In the genomic region with DNA sequence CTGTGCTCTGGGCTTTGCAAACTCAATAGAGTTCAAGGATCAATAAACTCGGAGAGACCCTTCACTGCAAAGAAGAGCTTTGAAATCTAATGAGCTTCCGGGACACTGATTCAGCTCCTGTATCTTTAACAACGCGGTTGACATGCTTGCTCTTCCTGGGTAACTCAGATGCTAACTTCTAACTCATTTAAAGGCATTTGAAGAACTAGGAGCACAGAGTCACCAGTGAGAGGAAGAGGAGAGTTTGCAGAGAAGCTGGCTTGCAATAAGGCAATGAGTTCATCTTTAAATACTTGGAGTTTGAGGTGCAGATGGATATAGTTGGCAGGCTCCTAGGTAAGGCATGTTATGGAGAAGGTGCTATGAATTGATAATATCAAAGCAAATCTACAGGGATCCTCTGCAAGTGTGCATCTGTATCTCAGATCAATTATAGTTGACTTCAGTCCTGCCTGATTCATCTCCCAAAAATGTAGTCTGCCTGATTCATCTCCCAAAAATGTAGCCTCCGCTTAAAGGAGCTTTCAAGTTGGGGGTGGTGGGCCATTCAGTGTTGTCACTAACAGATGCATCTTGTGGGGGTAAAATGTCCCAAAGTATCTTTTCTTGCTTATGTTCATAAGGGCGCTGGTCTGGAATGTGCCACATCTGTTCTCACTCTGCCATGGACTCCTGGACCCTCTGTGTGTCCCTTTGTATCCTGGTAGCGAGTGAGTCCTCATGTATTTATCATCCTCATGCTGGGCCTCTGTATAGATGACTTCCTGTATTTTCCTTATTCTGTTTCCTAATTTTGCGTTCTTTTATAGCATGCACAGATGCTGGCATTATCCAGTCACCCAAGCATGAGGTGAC, we compare ENCODE assay signal across 13 cellular contexts.
DNase-seq lines count a peak whose midpoint lies in the region; ATAC-seq and TF ChIP-seq lines count a peak whose summit lies in the region.
"Had no signal": no experiment of that assay in that cellular context is flagged by ENCODE, and none has a peak within 500 bp of the region (broad histone marks: within the 10 kb centered on the region; RNA-seq: fewer than 3 reads in every experiment).

No MANE protein-coding gene starts in this region.

- TF ChIP-seq CTCF in glutamatergic neuron (IDR thresholded peaks at IDR 0.05; ENCODE audit: partially characterized antibody, unreplicated experiment), result no peak

- no peaks in the 10 kb centered on the region for H3K9me3 Mint-ChIP-seq in activated T-helper 1 cell treated with anti-CD3 and anti-CD28 coated beads, Interleukin-12 subunit alpha, Interleukin-12 subunit beta, Interleukin-2, Interleukin-4 antibody, amounts not matched to agents 30 ng/mL and 10 ng/mL and 1 ng/mL, durations not matched to agents 14 hours and 24 hours and 36 hours
- peaks cover 7% of the 10 kb centered on the region for H3K9me3 Mint-ChIP-seq in stimulated activated memory B cell treated with anti-CD40 and anti-IgM and Interleukin-4, amounts not matched to agents 10 μg/mL and 1 μg/mL and 100 μg/mL, for 72 hours
- peaks cover 2% of the 10 kb centered on the region for H3K9me3 Mint-ChIP-seq in glutamatergic neuron (ENCODE audit: unreplicated experiment)
- H3K9me3 Mint-ChIP-seq: effector memory CD8-positive, alpha-beta T cell had no signal

- no peaks in the 10 kb centered on the region for H3K36me3 Mint-ChIP-seq in activated T-helper 1 cell treated with anti-CD3 and anti-CD28 coated beads, Interleukin-12 subunit alpha, Interleukin-12 subunit beta, Interleukin-2, Interleukin-4 antibody, amounts not matched to agents 30 ng/mL and 10 ng/mL and 1 ng/mL, durations not matched to agents 14 hours and 24 hours and 36 hours (ENCODE audit: low read depth)
- H3K36me3 Mint-ChIP-seq in stimulated activated memory B cell treated with anti-CD40 and anti-IgM and Interleukin-4, amounts not matched to agents 10 μg/mL and 1 μg/mL and 100 μg/mL, for 72 hours, result peaks cover 9% of the 10 kb centered on the region
- H3K36me3 Mint-ChIP-seq in glutamatergic neuron (ENCODE audit: unreplicated experiment), result peaks cover 9% of the 10 kb centered on the region

- peak overlapping the region; percentile 11 for H3K4me3 Mint-ChIP-seq in activated T-helper 1 cell treated with anti-CD3 and anti-CD28 coated beads, Interleukin-12 subunit alpha, Interleukin-12 subunit beta, Interleukin-2, Interleukin-4 antibody, amounts not matched to agents 30 ng/mL and 10 ng/mL and 1 ng/mL, durations not matched to agents 14 hours and 24 hours and 36 hours
- H3K4me3 Mint-ChIP-seq in stimulated activated memory B cell treated with anti-CD40 and anti-IgM and Interleukin-4, amounts not matched to agents 10 μg/mL and 1 μg/mL and 100 μg/mL, for 72 hours, result no peak overlapping the region
- no peak overlapping the region for H3K4me3 Mint-ChIP-seq in glutamatergic neuron (ENCODE audit: unreplicated experiment)
- H3K4me3 Mint-ChIP-seq: effector memory CD8-positive, alpha-beta T cell; memory B cell had no signal

- intact Hi-C loops in activated T-helper 1 cell treated with anti-CD3 and anti-CD28 coated beads, Interleukin-12 subunit alpha, Interleukin-12 subunit beta, Interleukin-2, Interleukin-4 antibody, amounts not matched to agents 30 ng/mL and 10 ng/mL and 1 ng/mL, durations not matched to agents 14 hours and 24 hours and 36 hours (cut with micrococcal nuclease), result loop anchor here (2.0 kb wide), 1 partner anchor 18 kb away; no protein-coding TSS in a partner anchor

- H3K4me1 ChIP-seq in BLaER1 treated with 17β-estradiol and CSF1 and Interleukin-3, amounts not matched to agents 10 nM and 100 nM, result peaks cover 30 to 56% (median 42%) of the 10 kb centered on the region in 10 experiments

- no peak for ATAC-seq in HG03045 (IDR thresholded peaks at IDR 0.05; ENCODE audit: unreplicated experiment)
- ATAC-seq in stimulated activated memory B cell treated with anti-CD40 and anti-IgM and Interleukin-4, amounts not matched to agents 10 μg/mL and 1 μg/mL and 100 μg/mL, for 72 hours, result no peak

- H3K27ac Mint-ChIP-seq in activated T-helper 1 cell treated with anti-CD3 and anti-CD28 coated beads, Interleukin-12 subunit alpha, Interleukin-12 subunit beta, Interleukin-2, Interleukin-4 antibody, amounts not matched to agents 30 ng/mL and 10 ng/mL and 1 ng/mL, durations not matched to agents 14 hours and 24 hours and 36 hours, result no peak overlapping the region
- no peak overlapping the region for H3K27ac Mint-ChIP-seq in stimulated activated memory B cell treated with anti-CD40 and anti-IgM and Interleukin-4, amounts not matched to agents 10 μg/mL and 1 μg/mL and 100 μg/mL, for 72 hours
- no peak overlapping the region for H3K27ac Mint-ChIP-seq in glutamatergic neuron (ENCODE audit: unreplicated experiment)
- H3K27ac Mint-ChIP-seq: effector memory CD8-positive, alpha-beta T cell; memory B cell had no signal

- H3K36me3 ChIP-seq in BLaER1 treated with 17β-estradiol and CSF1 and Interleukin-3, amounts not matched to agents 10 nM and 100 nM, result 0 out of 22 replicates have a peak, but pooled peaks cover 0 to 1% (median 0%) of the 10 kb centered on the region in 11 experiments
- H3K36me3 ChIP-seq: thoracic aorta had no signal

- no peak overlapping the region for H3K4me3 ChIP-seq in BLaER1 treated with 17β-estradiol and CSF1 and Interleukin-3, amounts not matched to agents 10 nM and 100 nM
- H3K4me3 ChIP-seq: thoracic aorta had no signal

- H3K27me3 ChIP-seq in BLaER1 treated with 17β-estradiol and CSF1 and Interleukin-3, amounts not matched to agents 10 nM and 100 nM, result no peaks in the 10 kb centered on the region

- H3K9ac ChIP-seq in BLaER1 treated with 17β-estradiol and CSF1 and Interleukin-3, amounts not matched to agents 10 nM and 100 nM, result no peak overlapping the region; a peak in 1 of 22 replicates

- H3K27me3 Mint-ChIP-seq in activated T-helper 1 cell treated with anti-CD3 and anti-CD28 coated beads, Interleukin-12 subunit alpha, Interleukin-12 subunit beta, Interleukin-2, Interleukin-4 antibody, amounts not matched to agents 30 ng/mL and 10 ng/mL and 1 ng/mL, durations not matched to agents 14 hours and 24 hours and 36 hours (ENCODE audit: insufficient read depth), result no peaks in the 10 kb centered on the region
- peaks cover 60% of the 10 kb centered on the region for H3K27me3 Mint-ChIP-seq in stimulated activated memory B cell treated with anti-CD40 and anti-IgM and Interleukin-4, amounts not matched to agents 10 μg/mL and 1 μg/mL and 100 μg/mL, for 72 hours
- peaks cover 3% of the 10 kb centered on the region for H3K27me3 Mint-ChIP-seq in glutamatergic neuron (ENCODE audit: unreplicated experiment)

- 0 out of 22 replicates have a peak, but pooled peaks cover 0 to 3% (median 0%) of the 10 kb centered on the region in 11 experiments for H4K20me1 ChIP-seq in BLaER1 treated with 17β-estradiol and CSF1 and Interleukin-3, amounts not matched to agents 10 nM and 100 nM

- peak overlapping the region; percentile 60 to 84 (median 74) for H3K4me2 ChIP-seq in BLaER1 treated with 17β-estradiol and CSF1 and Interleukin-3, amounts not matched to agents 10 nM and 100 nM

- peaks cover 7 to 12% (median 9%) of the 10 kb centered on the region in 11 experiments for H3K9me3 ChIP-seq in BLaER1 treated with 17β-estradiol and CSF1 and Interleukin-3, amounts not matched to agents 10 nM and 100 nM (replicated peaks in 1 of 11)
- H3K9me3 ChIP-seq: thoracic aorta had no signal

- DNase-seq in HS-5 (ENCODE audit: low read depth), result peak; percentile 82
- DNase-seq in activated T-helper 1 cell treated with anti-CD3 and anti-CD28 coated beads, Interleukin-12 subunit alpha, Interleukin-12 subunit beta, Interleukin-2, Interleukin-4 antibody, amounts not matched to agents 30 ng/mL and 10 ng/mL and 1 ng/mL, durations not matched to agents 14 hours and 24 hours and 36 hours (ENCODE audit: low spot score), result no peak
- DNase-seq in iris pigment epithelial cell (ENCODE audit: low read depth), result peak; percentile 84
- DNase-seq in HUDEP-2 (lab: John Stamatoyannopoulos, UW; ENCODE audit: unreplicated experiment in 76 of 76), result no peak
- no peak for DNase-seq in glutamatergic neuron
- DNase-seq: activated T-cell treated with anti-CD3 and anti-CD28 coated beads for 4 hours; effector memory CD8-positive, alpha-beta T cell; NCI-H187 treated with DMSO at 0.1 percent for 48 hours had no signal

- H3K27ac ChIP-seq in BLaER1 treated with 17β-estradiol and CSF1 and Interleukin-3, amounts not matched to agents 10 nM and 100 nM, result peak overlapping the region in 6 of 11 experiments; percentile 5 to 38 (median 16); a peak in 6 of 22 replicates
- H3K27ac ChIP-seq: thoracic aorta had no signal

- H3K4me1 Mint-ChIP-seq in activated T-helper 1 cell treated with anti-CD3 and anti-CD28 coated beads, Interleukin-12 subunit alpha, Interleukin-12 subunit beta, Interleukin-2, Interleukin-4 antibody, amounts not matched to agents 30 ng/mL and 10 ng/mL and 1 ng/mL, durations not matched to agents 14 hours and 24 hours and 36 hours (ENCODE audit: low read depth), result peaks cover 45% of the 10 kb centered on the region
- peaks cover 9% of the 10 kb centered on the region for H3K4me1 Mint-ChIP-seq in stimulated activated memory B cell treated with anti-CD40 and anti-IgM and Interleukin-4, amounts not matched to agents 10 μg/mL and 1 μg/mL and 100 μg/mL, for 72 hours
- H3K4me1 Mint-ChIP-seq in glutamatergic neuron (ENCODE audit: low read depth, unreplicated experiment), result peaks cover 34% of the 10 kb centered on the region

Comparison
In these comparisons a context has a peak if more than half of its experiments do, and no peak if none do; other contexts are left out.
1. DNase-seq: peak in HS-5 (single experiment) and iris pigment epithelial cell (single experiment); none in activated T-helper 1 cell treated with anti-CD3 and anti-CD28 coated beads, Interleukin-12 subunit alpha, Interleukin-12 subunit beta, Interleukin-2, Interleukin-4 antibody, amounts not matched to agents 30 ng/mL and 10 ng/mL and 1 ng/mL, durations not matched to agents 14 hours and 24 hours and 36 hours (single experiment), HUDEP-2 (0 of 76) and glutamatergic neuron (single experiment).